Comparison of ENCODE assay signal across 9 cellular contexts in genomic region chr1:2240251-2241156, GRCh38. TPM values are rescaled to one million over a fixed set of nuclear protein-coding genes. Genes with fewer than 3 reads are reported as not detected.
DNase-seq lines count a peak whose midpoint lies in the region; ATAC-seq and TF ChIP-seq lines count a peak whose summit lies in the region.
"Had no signal": no experiment of that assay in that cellular context is flagged by ENCODE, and none has a peak within 500 bp of the region (broad histone marks: within the 10 kb centered on the region; RNA-seq: fewer than 3 reads in every experiment).

No MANE protein-coding gene starts in this region.

- intact Hi-C loops in breast epithelium (cut with DNase I; ENCODE audit: low total_unique reads), result no loop called here

- TF ChIP-seq POLR2A in breast epithelium (IDR thresholded peaks at IDR 0.05), result no peak

- POLR2A ChIA-PET in RWPE1 (lab: Yijun Ruan, JAX; ENCODE audit: low non-redundant PET), result no interaction called here

- H3K9me3 ChIP-seq in breast epithelium (no peaks in the 10 kb centered on the region), liver (ENCODE audit: control insufficient read depth in 4 of 4, low read length in 3 of 4) (no peaks in the 10 kb centered on the region), stomach smooth muscle (ENCODE audit: control insufficient read depth in 2 of 2, low read length in 2 of 2) (no peaks in the 10 kb centered on the region)

- peak; percentile 11 to 39 for TF ChIP-seq RAD21 in liver (IDR thresholded peaks at IDR 0.05)

- peak overlapping the region in 2 of 3 donors; percentile 3 to 50 for H3K4me3 ChIP-seq in breast epithelium
- H3K4me3 ChIP-seq in liver (ENCODE audit: low read depth in 1 of 3, low read length in 3 of 3), result no peak overlapping the region
- peak overlapping the region in 1 of 2 donors; percentile 55 for H3K4me3 ChIP-seq in stomach smooth muscle (ENCODE audit: low read length in 2 of 2)

- DNase-seq in RWPE1 (ENCODE audit: low spot score), result no peak
- DNase-seq in breast epithelium (ENCODE audit: low spot score in 2 of 2), result peak; percentile 84
- no peak for DNase-seq in activated CD4-positive, CD25-positive, alpha-beta regulatory T cell treated with anti-CD3 and anti-CD28 coated beads, Interleukin-2, amount 50 U/mL, for 72 hours
- DNase-seq in NCI-H446 (lab: John Stamatoyannopoulos, UW), result no peak

- TF ChIP-seq CTCF in RWPE1 (conservative IDR thresholded peaks at IDR 0.05; ENCODE audit: low read depth) (no peak), breast epithelium (IDR thresholded peaks at IDR 0.05) (no peak), liver (IDR thresholded peaks at IDR 0.05; ENCODE audit: low read depth, low read length, missing input control) (no peak)

- CTCF ChIA-PET in RWPE1 (lab: Yijun Ruan, JAX), result interaction anchor here (1.5 kb wide), 1 partner anchor 9 kb away, joined by 3 read pairs; no protein-coding TSS in a partner anchor

- 56% methylated on average over 30 of the region's 30 CpGs for WGBS in liver

- H3K27me3 ChIP-seq in breast epithelium, result no peaks in the 10 kb centered on the region
- no peaks in the 10 kb centered on the region for H3K27me3 ChIP-seq in liver (ENCODE audit: control insufficient read depth in 4 of 4, insufficient read depth in 4 of 4, low read length in 3 of 4)
- H3K27me3 ChIP-seq in stomach smooth muscle (ENCODE audit: control insufficient read depth in 1 of 2, insufficient read depth in 2 of 2, low read length in 2 of 2), result no peaks in the 10 kb centered on the region

- H3K27ac ChIP-seq in RWPE1 (peak overlapping the region; percentile 99), breast epithelium (peak overlapping the region; percentile 74 to 82), liver (ENCODE audit: low read depth in 1 of 2, low read length in 2 of 2) (peak overlapping the region; percentile 67 to 78), stomach smooth muscle (ENCODE audit: low read length) (peak overlapping the region; percentile 53)

- ATAC-seq in HG02852 (IDR thresholded peaks at IDR 0.05; ENCODE audit: unreplicated experiment), result no peak
- ATAC-seq in HG03565 (IDR thresholded peaks at IDR 0.05; ENCODE audit: unreplicated experiment), result no peak
- ATAC-seq: stimulated activated memory B cell treated with anti-CD40 and anti-IgM and Interleukin-4, amounts not matched to agents 10 μg/mL and 1 μg/mL and 100 μg/mL, for 72 hours had no signal

- H3K4me1 ChIP-seq in breast epithelium, result peaks cover 43 to 58% of the 10 kb centered on the region in 2 donors
- H3K4me1 ChIP-seq in liver (ENCODE audit: control insufficient read depth in 4 of 4, insufficient read depth in 4 of 4, low read length in 3 of 4), result peaks cover 36 to 79% (median 70%) of the 10 kb centered on the region in 4 donors
- peaks cover 76% of the 10 kb centered on the region for H3K4me1 ChIP-seq in stomach smooth muscle (ENCODE audit: control insufficient read depth, insufficient read depth, low read length)

- H3K9ac ChIP-seq in liver (ENCODE audit: low read depth in 1 of 2, low read length in 2 of 2), result peak overlapping the region in 1 of 2 donors; percentile 48
- H3K9ac ChIP-seq in stomach smooth muscle (ENCODE audit: low read length in 2 of 2), result peak overlapping the region in 1 of 2 donors; percentile 58

- H3K36me3 ChIP-seq in breast epithelium, result no peaks in the 10 kb centered on the region
- H3K36me3 ChIP-seq in liver (ENCODE audit: control insufficient read depth in 4 of 4, insufficient read depth in 3 of 4, low read depth in 1 of 4, low read length in 3 of 4), result no peaks in the 10 kb centered on the region
- H3K36me3 ChIP-seq in stomach smooth muscle (ENCODE audit: control insufficient read depth in 2 of 2, insufficient read depth in 2 of 2, low read length in 2 of 2), result peaks cover 0 to 4% of the 10 kb centered on the region in 2 donors

TF ChIP-seq in liver, 16 proteins besides CTCF, POLR2A, EP300 and RAD21:
- TF ChIP-seq RXRA (IDR thresholded peaks at IDR 0.05) (peak in 1 of 2 donors; percentile 66), FOXA1 (IDR thresholded peaks at IDR 0.05) (no peak), YY1 (IDR thresholded peaks at IDR 0.05) (peak; percentile 15), EGR1 (IDR thresholded peaks at IDR 0.05; ENCODE audit: low read depth in 2 of 2) (no peak), SP1 (IDR thresholded peaks at IDR 0.05) (peak; percentile 45), JUND (IDR thresholded peaks at IDR 0.05) (no peak), HNF4A (conservative IDR thresholded peaks at IDR 0.05) (peak; percentile 63 to 76), REST (IDR thresholded peaks at IDR 0.05) (no peak), HNF4G (IDR thresholded peaks at IDR 0.05) (no peak), NR2F2 (IDR thresholded peaks at IDR 0.05) (no peak)
- TF ChIP-seq, protein P1, sequence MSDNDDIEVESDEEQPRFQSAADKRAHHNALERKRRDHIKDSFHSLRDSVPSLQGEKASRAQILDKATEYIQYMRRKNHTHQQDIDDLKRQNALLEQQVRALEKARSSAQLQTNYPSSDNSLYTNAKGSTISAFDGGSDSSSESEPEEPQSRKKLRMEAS (IDR thresholded peaks at IDR 0.05), result peak; percentile 37
- TF ChIP-seq, protein P2, sequence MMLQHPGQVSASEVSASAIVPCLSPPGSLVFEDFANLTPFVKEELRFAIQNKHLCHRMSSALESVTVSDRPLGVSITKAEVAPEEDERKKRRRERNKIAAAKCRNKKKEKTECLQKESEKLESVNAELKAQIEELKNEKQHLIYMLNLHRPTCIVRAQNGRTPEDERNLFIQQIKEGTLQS (IDR thresholded peaks at IDR 0.05), result no peak

RNA-seq across cellular contexts. Expression of gene SKI, which starts 12.4 kb away (rescaled TPM):
- total RNA-seq in breast epithelium, result 10 to 100 TPM; 22.1 to 33.8 (median 26.7) TPM
- 10 to 100 TPM; 18.9 to 21.3 TPM for total RNA-seq in liver
- 10 to 100 TPM in 1 of 2 donors, 1 to 10 TPM in 1; 3.2 to 20.1 TPM for polyA plus RNA-seq in liver

RNA-seq across cellular contexts. Expression of gene FAAP20, which starts 45.9 kb away (rescaled TPM):
- total RNA-seq in breast epithelium (10 to 100 TPM; 28.6 to 33.1 (median 29.9) TPM), liver (10 to 100 TPM in 1 of 2 donors, 1 to 10 TPM in 1; 5.6 to 11.9 TPM)
- 10 to 100 TPM; 19.6 to 31.5 TPM for polyA plus RNA-seq in liver

Comparison
In these comparisons a context has a peak if more than half of its experiments do, and no peak if none do; other contexts are left out.
1. DNase-seq: peak in breast epithelium (2 of 2); none in RWPE1 (single experiment), activated CD4-positive, CD25-positive, alpha-beta regulatory T cell treated with anti-CD3 and anti-CD28 coated beads, Interleukin-2, amount 50 U/mL, for 72 hours (single experiment) and NCI-H446 (0 of 2).
2. H3K4me3 ChIP-seq: peak in breast epithelium (2 of 3); none in liver (0 of 3).
3. Peak in every context shown above with its lines, with median percentiles within 50 percentile points of each other: H3K27ac ChIP-seq.